1 cellular context compared by ENCODE assay signal in the genomic region with DNA sequence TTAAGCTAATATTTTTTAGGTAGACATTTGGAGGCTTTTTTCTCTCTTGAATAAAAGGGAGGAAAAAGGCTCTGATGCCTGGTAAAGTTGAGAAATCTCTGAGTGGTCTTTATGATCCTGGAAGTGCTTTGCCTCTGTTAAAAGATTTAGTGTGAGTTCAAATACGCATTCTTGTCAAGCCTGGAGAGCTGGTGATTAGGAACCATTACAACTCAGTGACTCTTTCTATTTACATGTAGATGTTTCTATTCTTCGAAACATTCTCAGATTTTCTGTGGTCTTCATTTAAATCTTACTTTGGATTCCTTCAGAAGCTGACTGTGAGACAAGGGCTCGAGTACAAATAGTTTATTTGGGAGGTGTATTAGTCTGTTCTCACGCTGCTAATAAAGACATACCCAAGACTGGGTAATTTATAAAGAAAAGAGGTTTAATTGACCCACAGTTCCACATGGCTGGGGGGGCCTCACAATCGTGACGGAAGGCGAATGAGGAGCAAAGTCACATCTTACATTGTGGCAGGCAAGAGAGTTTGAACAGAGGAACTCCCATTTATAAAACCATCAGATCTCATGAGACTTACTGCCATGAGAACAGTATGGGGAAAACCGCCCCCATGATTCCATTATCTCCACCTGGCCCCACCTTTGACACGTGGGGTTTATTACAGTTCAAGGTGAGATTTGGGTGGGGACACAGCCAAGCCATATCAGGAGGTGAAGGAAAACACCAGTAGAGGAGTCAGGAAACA.
TF ChIP-seq lines count a peak whose summit lies in the region.

No MANE protein-coding gene starts in this region.

TF ChIP-seq in GM23338, 12 proteins besides CTCF, POLR2A, EP300 and RAD21:
- no peak for TF ChIP-seq STAT1 (IDR thresholded peaks at IDR 0.05; ENCODE audit: unreplicated experiment)
- no peak for TF ChIP-seq EZH2 (IDR thresholded peaks at IDR 0.05; ENCODE audit: low read depth, unreplicated experiment)
- TF ChIP-seq NANOG (IDR thresholded peaks at IDR 0.05; ENCODE audit: borderline replicate concordance): peak; percentile 95
